In genomic region chr1:33171993-33172813, GRCh38 we compare ENCODE assay signal across 22 cellular contexts. TPM values are rescaled to one million over a fixed set of nuclear protein-coding genes. Genes with fewer than 3 reads are reported as not detected.
DNase-seq lines count a peak whose midpoint lies in the region; ATAC-seq and TF ChIP-seq lines count a peak whose summit lies in the region.
"Had no signal": no experiment of that assay in that cellular context is flagged by ENCODE, and none has a peak within 500 bp of the region (broad histone marks: within the 10 kb centered on the region; RNA-seq: fewer than 3 reads in every experiment).

No MANE protein-coding gene starts in this region.

- H3K4me3 ChIP-seq in mesenchymal stem cell (ENCODE audit: insufficient read depth in 1 of 2, low read depth in 1 of 2, low read length in 2 of 2) (no peak overlapping the region), psoas muscle (no peak overlapping the region)
- H3K4me3 ChIP-seq: upper lobe of left lung had no signal

- H3K4me3 Mint-ChIP-seq in activated naive CD8-positive, alpha-beta T cell treated with anti-CD3 and anti-CD28 coated beads for 36 hours = no peak overlapping the region
- H3K4me3 Mint-ChIP-seq in activated naive CD8-positive, alpha-beta T cell treated with anti-CD3 and anti-CD28 coated beads, Interleukin-2, amount 50 U/mL, for 24 hours = no peak overlapping the region
- H3K4me3 Mint-ChIP-seq: activated naive CD4-positive, alpha-beta T cell treated with anti-CD3 and anti-CD28 coated beads for 36 hours; activated T-cell treated with anti-CD3 and anti-CD28 coated beads, Interleukin-2, amount 50 U/mL, for 72 hours had no signal

- no peak overlapping the region for H2BK5ac ChIP-seq in mesenchymal stem cell (ENCODE audit: low read depth, low read length, poor library complexity, severe bottlenecking)

- peak overlapping the region; percentile 15 for H3K27ac Mint-ChIP-seq in activated naive CD8-positive, alpha-beta T cell treated with anti-CD3 and anti-CD28 coated beads for 36 hours
- H3K27ac Mint-ChIP-seq in activated naive CD8-positive, alpha-beta T cell treated with anti-CD3 and anti-CD28 coated beads, Interleukin-2, amount 50 U/mL, for 24 hours = no peak overlapping the region
- H3K27ac Mint-ChIP-seq: activated naive CD4-positive, alpha-beta T cell treated with anti-CD3 and anti-CD28 coated beads for 36 hours; activated T-cell treated with anti-CD3 and anti-CD28 coated beads, Interleukin-2, amount 50 U/mL, for 72 hours; immature natural killer cell had no signal

- H4K91ac ChIP-seq in mesenchymal stem cell (ENCODE audit: low read length) = peak overlapping the region; percentile 23

- H3K27me3 ChIP-seq in mesenchymal stem cell (ENCODE audit: control insufficient read depth in 1 of 2, insufficient read depth in 1 of 2, low read length in 2 of 2) (no peaks in the 10 kb centered on the region), psoas muscle (ENCODE audit: insufficient read depth in 3 of 3, low read length in 2 of 3) (no peaks in the 10 kb centered on the region)
- H3K27me3 ChIP-seq: neutrophil, upper lobe of left lung had no signal

- no peak overlapping the region for H2AK5ac ChIP-seq in mesenchymal stem cell (ENCODE audit: low read length, severe bottlenecking)

- no peak overlapping the region for H2BK120ac ChIP-seq in mesenchymal stem cell (ENCODE audit: low read depth, low read length)

- no peaks in the 10 kb centered on the region for H3K9me3 Mint-ChIP-seq in activated naive CD8-positive, alpha-beta T cell treated with anti-CD3 and anti-CD28 coated beads for 36 hours
- H3K9me3 Mint-ChIP-seq in activated naive CD8-positive, alpha-beta T cell treated with anti-CD3 and anti-CD28 coated beads, Interleukin-2, amount 50 U/mL, for 24 hours = no peaks in the 10 kb centered on the region
- H3K9me3 Mint-ChIP-seq: activated naive CD4-positive, alpha-beta T cell treated with anti-CD3 and anti-CD28 coated beads for 36 hours; activated T-cell treated with anti-CD3 and anti-CD28 coated beads, Interleukin-2, amount 50 U/mL, for 72 hours; immature natural killer cell had no signal

- no peak overlapping the region for H4K8ac ChIP-seq in mesenchymal stem cell (ENCODE audit: low read length)

- no peak overlapping the region for H2AFZ ChIP-seq in mesenchymal stem cell (ENCODE audit: low read depth, low read length)

- no peak overlapping the region for H3K4ac ChIP-seq in mesenchymal stem cell (ENCODE audit: low read depth in 1 of 2, low read length in 2 of 2)

- H3K27ac ChIP-seq in caudate nucleus (ENCODE audit: low read depth, low read length) = peak overlapping the region; percentile 33
- no peak overlapping the region for H3K27ac ChIP-seq in mesenchymal stem cell (ENCODE audit: low read length, poor library complexity, severe bottlenecking)
- no peak overlapping the region for H3K27ac ChIP-seq in psoas muscle
- H3K27ac ChIP-seq: KMS-11, neutrophil, upper lobe of left lung had no signal

- peak overlapping the region; percentile 23 for H2BK15ac ChIP-seq in mesenchymal stem cell (ENCODE audit: low read depth, poor library complexity, severe bottlenecking)

- H3K9ac ChIP-seq in mesenchymal stem cell (ENCODE audit: low read length) = no peak overlapping the region
- H3K9ac ChIP-seq: KMS-11 had no signal

- no peaks in the 10 kb centered on the region for H3K27me3 Mint-ChIP-seq in activated naive CD8-positive, alpha-beta T cell treated with anti-CD3 and anti-CD28 coated beads for 36 hours
- no peaks in the 10 kb centered on the region for H3K27me3 Mint-ChIP-seq in activated naive CD8-positive, alpha-beta T cell treated with anti-CD3 and anti-CD28 coated beads, Interleukin-2, amount 50 U/mL, for 24 hours

- WGBS in mesenchymal stem cell = 81% methylated on average over 7 of the region's 9 CpGs
- 70 to 86% (median 84%) methylated on average over 8 to 9 of the region's 9 CpGs for WGBS in psoas muscle, 3 donors

- no peak overlapping the region for H2BK12ac ChIP-seq in mesenchymal stem cell (ENCODE audit: low read length in 2 of 2)

- H3K36me3 ChIP-seq in mesenchymal stem cell (ENCODE audit: control insufficient read depth in 1 of 2, insufficient read depth in 2 of 2, low read depth in 1 of 2, low read length in 2 of 2) = peaks cover 0 to 49% of the 10 kb centered on the region in 2 experiments
- H3K36me3 ChIP-seq in psoas muscle (ENCODE audit: insufficient read depth in 1 of 2, low read depth in 1 of 2) = peaks cover 0 to 4% of the 10 kb centered on the region in 2 donors
- H3K36me3 ChIP-seq: neutrophil had no signal

- H3K14ac ChIP-seq in mesenchymal stem cell (ENCODE audit: low read length in 2 of 2) = no peak overlapping the region

- H3K4me2 ChIP-seq in mesenchymal stem cell (ENCODE audit: low read length, poor library complexity, severe bottlenecking) = no peak overlapping the region
- H3K4me2 ChIP-seq: KMS-11 had no signal

- H3K9me3 ChIP-seq in mesenchymal stem cell (ENCODE audit: control insufficient read depth, low read length) = no peaks in the 10 kb centered on the region
- no peaks in the 10 kb centered on the region for H3K9me3 ChIP-seq in psoas muscle
- H3K9me3 ChIP-seq: neutrophil, upper lobe of left lung had no signal

- no peak overlapping the region for H3K18ac ChIP-seq in mesenchymal stem cell (ENCODE audit: low read depth in 1 of 2, low read length in 2 of 2)

- H3K4me1 Mint-ChIP-seq in activated naive CD8-positive, alpha-beta T cell treated with anti-CD3 and anti-CD28 coated beads for 36 hours = peaks cover 5% of the 10 kb centered on the region
- no peaks in the 10 kb centered on the region for H3K4me1 Mint-ChIP-seq in activated naive CD8-positive, alpha-beta T cell treated with anti-CD3 and anti-CD28 coated beads, Interleukin-2, amount 50 U/mL, for 24 hours

- peaks cover 22% of the 10 kb centered on the region for H3K79me1 ChIP-seq in mesenchymal stem cell (replicated peaks; ENCODE audit: low read length, poor library complexity, severe bottlenecking)

- no peak for DNase-seq in activated naive CD8-positive, alpha-beta T cell treated with anti-CD3 and anti-CD28 coated beads for 36 hours
- no peak for DNase-seq in activated naive CD8-positive, alpha-beta T cell treated with anti-CD3 and anti-CD28 coated beads, Interleukin-2, amount 50 U/mL, for 24 hours
- DNase-seq in caudate nucleus (lab: John Stamatoyannopoulos, UW) (no peak), mesenchymal stem cell (no peak), psoas muscle (no peak), midbrain (lab: John Stamatoyannopoulos, UW) (no peak)
- DNase-seq: activated CD4-positive, alpha-beta T cell treated with anti-CD3 and anti-CD28 coated beads for 4 hours; activated naive CD4-positive, alpha-beta T cell treated with anti-CD3 and anti-CD28 coated beads for 36 hours; activated T-cell treated with anti-CD3 and anti-CD28 coated beads, Interleukin-2, amount 50 U/mL, for 72 hours; AML-193; central memory CD4-positive, alpha-beta T cell; DMS153; hippocampal formation; immature natural killer cell; NCI-H2171 treated with DMSO at 0.1 percent for 48 hours; RPMI8226; stimulated activated CD8-positive, alpha-beta memory T cell treated with anti-CD3 and anti-CD28 coated beads, Interleukin-4, amount 100 ng/mL, for 48 hours; upper lobe of left lung had no signal

- H3K23ac ChIP-seq in mesenchymal stem cell (ENCODE audit: low read length in 2 of 2) = no peak overlapping the region

- no peak for ATAC-seq in activated naive CD8-positive, alpha-beta T cell treated with anti-CD3 and anti-CD28 coated beads, Interleukin-2, amount 50 U/mL, for 24 hours
- ATAC-seq in psoas muscle (no peak), HG02678 (IDR thresholded peaks at IDR 0.05; ENCODE audit: unreplicated experiment) (no peak), HG02973 (IDR thresholded peaks at IDR 0.05; ENCODE audit: unreplicated experiment) (no peak)
- ATAC-seq: activated T-cell treated with anti-CD3 and anti-CD28 coated beads, Interleukin-2, amount 50 U/mL, for 72 hours had no signal

- H3K36me3 Mint-ChIP-seq in activated naive CD8-positive, alpha-beta T cell treated with anti-CD3 and anti-CD28 coated beads for 36 hours = peaks cover 6% of the 10 kb centered on the region
- H3K36me3 Mint-ChIP-seq in activated naive CD8-positive, alpha-beta T cell treated with anti-CD3 and anti-CD28 coated beads, Interleukin-2, amount 50 U/mL, for 24 hours (ENCODE audit: low read depth) = peaks cover 2% of the 10 kb centered on the region

- TF ChIP-seq CTCF in psoas muscle (IDR thresholded peaks at IDR 0.05) = no peak

- peaks cover 41% of the 10 kb centered on the region for H3K4me1 ChIP-seq in mesenchymal stem cell (ENCODE audit: control insufficient read depth, insufficient read depth, low read depth, low read length)
- peaks cover 23% of the 10 kb centered on the region for H3K4me1 ChIP-seq in psoas muscle
- H3K4me1 ChIP-seq: upper lobe of left lung had no signal

- intact Hi-C loops in psoas muscle (cut with DNase I) = loop anchor here in 1 of 2 donors (5.0 kb wide), 1 partner anchor 40 kb away; no protein-coding TSS in a partner anchor

RNA-seq across cellular contexts. Expression of gene TRIM62, which starts 9.6 kb away (rescaled TPM):
- total RNA-seq in activated naive CD8-positive, alpha-beta T cell treated with anti-CD3 and anti-CD28 coated beads for 36 hours = 1 to 10 TPM; 3.4 to 4.5 TPM
- polyA plus RNA-seq in mesenchymal stem cell (2013, experiment 1 of 2) = 10.9 TPM
- polyA plus RNA-seq in mesenchymal stem cell (2013, experiment 2 of 2) = 10.9 TPM
- 10 to 100 TPM in 2 of 4 donors, 1 to 10 TPM in 2; 4.3 to 14.2 (median 9.4) TPM for total RNA-seq in psoas muscle
- 1 to 10 TPM; 4.0 to 6.9 (median 4.4) TPM for polyA plus RNA-seq in psoas muscle
